In the genomic region with DNA sequence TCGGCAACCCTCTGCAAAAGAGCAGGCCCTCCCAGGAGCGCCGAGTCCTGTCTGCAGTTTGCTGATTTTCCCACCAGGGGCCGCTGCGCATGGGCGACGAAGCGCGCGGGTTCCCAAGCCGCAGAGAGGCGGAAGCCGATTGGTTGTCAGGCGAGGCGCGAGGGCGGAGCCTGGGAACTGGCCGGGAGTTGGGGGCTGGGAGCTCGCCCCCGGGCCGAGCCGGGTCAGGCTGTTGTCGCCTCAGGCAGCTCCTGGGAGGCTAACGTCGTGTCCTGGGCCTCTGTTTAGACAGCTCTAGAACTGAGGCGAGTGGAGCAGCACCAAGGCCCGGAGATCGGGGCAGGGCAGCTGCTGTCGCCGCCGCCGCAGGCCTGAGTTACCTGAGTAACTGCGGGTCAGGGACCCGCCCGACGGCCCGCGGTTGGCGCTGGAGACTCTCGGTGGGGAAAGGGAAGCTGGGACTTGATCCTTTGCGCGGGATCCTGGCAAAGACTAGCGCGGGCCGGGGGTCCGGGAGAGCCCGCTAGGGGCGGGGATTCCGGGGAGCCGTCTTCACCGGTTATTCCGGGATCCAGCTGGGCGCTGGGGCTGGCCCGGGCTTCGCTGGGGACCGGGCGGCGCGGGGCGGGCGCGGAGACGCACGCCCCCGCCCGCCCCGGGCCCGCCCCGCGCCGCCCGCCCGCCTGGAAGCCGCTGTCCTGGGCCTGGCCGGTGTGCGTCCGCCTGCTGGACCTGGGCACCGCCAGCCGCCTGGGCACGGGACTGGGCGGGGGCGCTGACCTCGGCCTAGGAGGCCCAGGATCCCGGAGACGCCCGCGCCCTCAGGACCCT, we compare ENCODE assay signal across 8 cellular contexts. TPM values are rescaled to one million over a fixed set of nuclear protein-coding genes. Genes with fewer than 3 reads are reported as not detected.
DNase-seq lines count a peak whose midpoint lies in the region; ATAC-seq and TF ChIP-seq lines count a peak whose summit lies in the region.

Gene STIM1 (plus strand): TSS at position 688 of the 831 bp plus-strand sequence. CDS start 607 bp downstream, outside the sequence.

- peak within 1 kb of the TSS; percentile 93 to 99 (median 98) for H3K27ac ChIP-seq in upper lobe of left lung

- H3K9me3 ChIP-seq in adipocyte (ENCODE audit: control insufficient read depth, low read length) (no peaks in the 10 kb centered on the region), upper lobe of left lung (no peaks in the 10 kb centered on the region)

- DNase-seq in NCI-H128 (lab: John Stamatoyannopoulos, UW; ENCODE audit: unreplicated experiment) (peak; percentile 84), SW480 (ENCODE audit: low spot score) (peak; percentile 84), adipocyte (ENCODE audit: low read depth) (peak; percentile 98), cardiac septum (ENCODE audit: low spot score) (peak; percentile 98), posterior cingulate gyrus (peak; percentile 90 to 99 (median 95)), upper lobe of left lung (peak; percentile 97 to 98)

- intact Hi-C loops in cardiac septum (cut with DNase I) = loop anchor here (1.0 to 5.0 kb wide), 2 partner anchors 92 to 217 kb away; no protein-coding TSS in a partner anchor
- intact Hi-C loops in posterior cingulate gyrus (cut with DNase I) = loop anchor here (1.0 to 10.0 kb wide), 3 partner anchors 14 to 217 kb away; no protein-coding TSS in a partner anchor

- H3K36me3 ChIP-seq in adipocyte (ENCODE audit: control insufficient read depth, insufficient read depth, low read length, severe bottlenecking) (no peaks in the 10 kb centered on the region), upper lobe of left lung (no peaks in the 10 kb centered on the region)

- TF ChIP-seq CTCF in GM12874 (IDR thresholded peaks at IDR 0.05; ENCODE audit: insufficient read depth, low read depth, low read length) (peak; percentile 91), upper lobe of left lung (IDR thresholded peaks at IDR 0.05) (peak; percentile 95 to 100 (median 99))

- WGBS in upper lobe of left lung, 2 donors = 0% methylated on average over 34 to 35 of the region's 87 CpGs

- no peaks in the 10 kb centered on the region for H3K27me3 ChIP-seq in adipocyte (replicated peaks; ENCODE audit: control insufficient read depth, insufficient read depth, low read length)
- no peaks in the 10 kb centered on the region for H3K27me3 ChIP-seq in upper lobe of left lung

- TF ChIP-seq EP300 in upper lobe of left lung (IDR thresholded peaks at IDR 0.05) = peak in 1 of 4 donors; percentile 31

- peak in 3 of 4 donors; percentile 82 to 93 (median 89) for TF ChIP-seq POLR2A in upper lobe of left lung (IDR thresholded peaks at IDR 0.05)

- peak; percentile 62 for ATAC-seq in HG02759 (IDR thresholded peaks at IDR 0.05; ENCODE audit: unreplicated experiment)
- ATAC-seq in upper lobe of left lung (ENCODE audit: low FRiP score in 2 of 2) = peak; percentile 96 to 97

- peaks cover 43% of the 10 kb centered on the region for H3K4me1 ChIP-seq in adipocyte (ENCODE audit: control insufficient read depth, insufficient read depth, low read length)
- H3K4me1 ChIP-seq in upper lobe of left lung = peaks cover 43 to 50% (median 47%) of the 10 kb centered on the region in 4 donors

- H3K9ac ChIP-seq in adipocyte (ENCODE audit: low read length) = peak within 1 kb of the TSS; percentile 97

- peak within 1 kb of the TSS; percentile 95 for H3K4me3 ChIP-seq in adipocyte (ENCODE audit: low read length)
- H3K4me3 ChIP-seq in upper lobe of left lung = peak within 1 kb of the TSS; percentile 64 to 93 (median 81)

RNA-seq across cellular contexts. Expression of gene STIM1, which starts in this region (rescaled TPM):
- total RNA-seq in cardiac septum (40.4 TPM), upper lobe of left lung (10 to 100 TPM; 39.7 to 81.8 (median 56.5) TPM)

Comparison
In these comparisons a context has a peak if more than half of its experiments do, and no peak if none do; other contexts are left out.
1. Peak in every context shown above with its lines: DNase-seq, ATAC-seq, H3K4me3 ChIP-seq and H3K27ac ChIP-seq.